Comparison of ENCODE assay signal across 19 cellular contexts in genomic region chr16:12749076-12749475, GRCh38. TPM values are rescaled to one million over a fixed set of nuclear protein-coding genes. Genes with fewer than 3 reads are reported as not detected.
A peak's percentile ranks its signal among the peaks of the same experiment; 100 is the strongest.
DNase-seq lines count a peak whose midpoint lies in the region; ATAC-seq lines count a peak whose summit lies in the region.
"Had no signal": no experiment of that assay in that cellular context is flagged by ENCODE, and none has a peak within 500 bp of the region (broad histone marks: within the 10 kb centered on the region; RNA-seq: fewer than 3 reads in every experiment).

No MANE protein-coding gene starts in this region.

- intact Hi-C loops in cardiac septum (cut with DNase I), result no loop called here

- DNase-seq in activated CD8-positive, alpha-beta memory T cell treated with anti-CD3 and anti-CD28 coated beads, Interleukin-2, amount 10 ng/mL, durations not matched to agents 7 days and 5 days, result no peak
- no peak for DNase-seq in activated CD8-positive, alpha-beta memory T cell treated with anti-CD3 and anti-CD28 coated beads, Interleukin-2, amount 50 U/mL, for 4 hours
- no peak for DNase-seq in stimulated activated naive CD8-positive, alpha-beta T cell treated with anti-CD3 and anti-CD28 coated beads, Interleukin-15, amount 100 ng/mL, for 72 hours
- DNase-seq in activated naive CD8-positive, alpha-beta T cell treated with anti-CD3 and anti-CD28 coated beads for 36 hours, result no peak
- no peak for DNase-seq in pons (ENCODE audit: low spot score)
- DNase-seq in cardiac septum (ENCODE audit: low spot score), result no peak
- DNase-seq: CD4-positive, CD25-positive, alpha-beta regulatory T cell; COR-L47; DMS79; H7; NCI-H1694; NCI-H2081; NCI-H2171; NCI-H345; NCI-H524; NCI-H774; NK-92 treated with Interleukin-12 subunit alpha and Interleukin-12 subunit beta, amount 100 ng/mL, for 24 hours had no signal

- peaks cover 18% of the 10 kb centered on the region for H3K9me3 Mint-ChIP-seq in activated CD8-positive, alpha-beta memory T cell treated with anti-CD3 and anti-CD28 coated beads, Interleukin-2, amount 10 ng/mL, durations not matched to agents 7 days and 5 days (ENCODE audit: low read depth)
- H3K9me3 Mint-ChIP-seq in stimulated activated naive CD8-positive, alpha-beta T cell treated with anti-CD3 and anti-CD28 coated beads, Interleukin-15, Interleukin-2, amounts not matched to agents 100 ng/mL and 50 ng/mL, for 24 hours, result peaks cover 21% of the 10 kb centered on the region
- H3K9me3 Mint-ChIP-seq in stimulated activated naive CD8-positive, alpha-beta T cell treated with anti-CD3 and anti-CD28 coated beads, Interleukin-15, amount 100 ng/mL, for 72 hours, result peaks cover 20 to 22% of the 10 kb centered on the region in 2 donors
- peaks cover 24% of the 10 kb centered on the region for H3K9me3 Mint-ChIP-seq in activated naive CD8-positive, alpha-beta T cell treated with anti-CD3 and anti-CD28 coated beads for 36 hours

- no peaks in the 10 kb centered on the region for H3K27me3 Mint-ChIP-seq in activated CD8-positive, alpha-beta memory T cell treated with anti-CD3 and anti-CD28 coated beads, Interleukin-2, amount 10 ng/mL, durations not matched to agents 7 days and 5 days
- H3K27me3 Mint-ChIP-seq in stimulated activated naive CD8-positive, alpha-beta T cell treated with anti-CD3 and anti-CD28 coated beads, Interleukin-15, Interleukin-2, amounts not matched to agents 100 ng/mL and 50 ng/mL, for 24 hours, result no peaks in the 10 kb centered on the region
- H3K27me3 Mint-ChIP-seq in stimulated activated naive CD8-positive, alpha-beta T cell treated with anti-CD3 and anti-CD28 coated beads, Interleukin-15, amount 100 ng/mL, for 72 hours, result no peaks in the 10 kb centered on the region
- no peaks in the 10 kb centered on the region for H3K27me3 Mint-ChIP-seq in activated naive CD8-positive, alpha-beta T cell treated with anti-CD3 and anti-CD28 coated beads for 36 hours
- H3K27me3 Mint-ChIP-seq: IgD-negative memory B cell had no signal

- peak overlapping the region; percentile 87 for H3K27ac Mint-ChIP-seq in activated CD8-positive, alpha-beta memory T cell treated with anti-CD3 and anti-CD28 coated beads, Interleukin-2, amount 10 ng/mL, durations not matched to agents 7 days and 5 days
- peak overlapping the region; percentile 81 for H3K27ac Mint-ChIP-seq in stimulated activated naive CD8-positive, alpha-beta T cell treated with anti-CD3 and anti-CD28 coated beads, Interleukin-15, Interleukin-2, amounts not matched to agents 100 ng/mL and 50 ng/mL, for 24 hours
- peak overlapping the region in 1 of 2 donors; percentile 93 for H3K27ac Mint-ChIP-seq in stimulated activated naive CD8-positive, alpha-beta T cell treated with anti-CD3 and anti-CD28 coated beads, Interleukin-15, amount 100 ng/mL, for 72 hours
- peak overlapping the region; percentile 98 for H3K27ac Mint-ChIP-seq in activated naive CD8-positive, alpha-beta T cell treated with anti-CD3 and anti-CD28 coated beads for 36 hours
- H3K27ac Mint-ChIP-seq: CD4-positive, CD25-positive, alpha-beta regulatory T cell; IgD-negative memory B cell had no signal

- ATAC-seq in activated CD8-positive, alpha-beta memory T cell treated with anti-CD3 and anti-CD28 coated beads, Interleukin-2, amount 10 ng/mL, durations not matched to agents 7 days and 5 days, result no peak
- no peak for ATAC-seq in stimulated activated naive CD8-positive, alpha-beta T cell treated with anti-CD3 and anti-CD28 coated beads, Interleukin-15, amount 100 ng/mL, for 72 hours

- CTCF ChIA-PET in activated CD8-positive, alpha-beta memory T cell treated with anti-CD3 and anti-CD28 coated beads, Interleukin-2, amount 10 ng/mL, durations not matched to agents 7 days and 5 days (lab: Charles Lee), result interaction anchor here (1.0 to 1.7 kb wide), 2 partner anchors 18 to 175 kb away, joined by 4 to 5 read pairs; no protein-coding TSS in a partner anchor

- H3K4me1 Mint-ChIP-seq in activated CD8-positive, alpha-beta memory T cell treated with anti-CD3 and anti-CD28 coated beads, Interleukin-2, amount 10 ng/mL, durations not matched to agents 7 days and 5 days, result peaks cover 43% of the 10 kb centered on the region
- H3K4me1 Mint-ChIP-seq in stimulated activated naive CD8-positive, alpha-beta T cell treated with anti-CD3 and anti-CD28 coated beads, Interleukin-15, Interleukin-2, amounts not matched to agents 100 ng/mL and 50 ng/mL, for 24 hours (ENCODE audit: low read depth), result peaks cover 26% of the 10 kb centered on the region
- H3K4me1 Mint-ChIP-seq in stimulated activated naive CD8-positive, alpha-beta T cell treated with anti-CD3 and anti-CD28 coated beads, Interleukin-15, amount 100 ng/mL, for 72 hours, result peaks cover 43% of the 10 kb centered on the region
- peaks cover 33% of the 10 kb centered on the region for H3K4me1 Mint-ChIP-seq in activated naive CD8-positive, alpha-beta T cell treated with anti-CD3 and anti-CD28 coated beads for 36 hours

- H3K36me3 Mint-ChIP-seq in activated CD8-positive, alpha-beta memory T cell treated with anti-CD3 and anti-CD28 coated beads, Interleukin-2, amount 10 ng/mL, durations not matched to agents 7 days and 5 days, result peaks cover 50% of the 10 kb centered on the region
- peaks cover 16% of the 10 kb centered on the region for H3K36me3 Mint-ChIP-seq in stimulated activated naive CD8-positive, alpha-beta T cell treated with anti-CD3 and anti-CD28 coated beads, Interleukin-15, Interleukin-2, amounts not matched to agents 100 ng/mL and 50 ng/mL, for 24 hours (ENCODE audit: low read depth)
- H3K36me3 Mint-ChIP-seq in activated naive CD8-positive, alpha-beta T cell treated with anti-CD3 and anti-CD28 coated beads for 36 hours, result peaks cover 34% of the 10 kb centered on the region

- H3K4me3 Mint-ChIP-seq in activated CD8-positive, alpha-beta memory T cell treated with anti-CD3 and anti-CD28 coated beads, Interleukin-2, amount 10 ng/mL, durations not matched to agents 7 days and 5 days, result no peak overlapping the region
- no peak overlapping the region for H3K4me3 Mint-ChIP-seq in stimulated activated naive CD8-positive, alpha-beta T cell treated with anti-CD3 and anti-CD28 coated beads, Interleukin-15, Interleukin-2, amounts not matched to agents 100 ng/mL and 50 ng/mL, for 24 hours
- no peak overlapping the region for H3K4me3 Mint-ChIP-seq in stimulated activated naive CD8-positive, alpha-beta T cell treated with anti-CD3 and anti-CD28 coated beads, Interleukin-15, amount 100 ng/mL, for 72 hours
- H3K4me3 Mint-ChIP-seq in activated naive CD8-positive, alpha-beta T cell treated with anti-CD3 and anti-CD28 coated beads for 36 hours, result no peak overlapping the region
- H3K4me3 Mint-ChIP-seq: CD4-positive, CD25-positive, alpha-beta regulatory T cell; IgD-negative memory B cell had no signal

RNA-seq across cellular contexts. Expression of gene CPPED1, which starts 54.6 kb away (rescaled TPM):
- 10 to 100 TPM; 20.5 to 21.5 TPM for total RNA-seq in activated CD8-positive, alpha-beta memory T cell treated with anti-CD3 and anti-CD28 coated beads, Interleukin-2, amount 10 ng/mL, durations not matched to agents 7 days and 5 days
- 1 to 10 TPM; 3.8 to 5.1 TPM for total RNA-seq in activated naive CD8-positive, alpha-beta T cell treated with anti-CD3 and anti-CD28 coated beads for 36 hours
- total RNA-seq in cardiac septum, result 13.3 TPM
